14 cellular contexts compared by ENCODE assay signal in the genomic region with DNA sequence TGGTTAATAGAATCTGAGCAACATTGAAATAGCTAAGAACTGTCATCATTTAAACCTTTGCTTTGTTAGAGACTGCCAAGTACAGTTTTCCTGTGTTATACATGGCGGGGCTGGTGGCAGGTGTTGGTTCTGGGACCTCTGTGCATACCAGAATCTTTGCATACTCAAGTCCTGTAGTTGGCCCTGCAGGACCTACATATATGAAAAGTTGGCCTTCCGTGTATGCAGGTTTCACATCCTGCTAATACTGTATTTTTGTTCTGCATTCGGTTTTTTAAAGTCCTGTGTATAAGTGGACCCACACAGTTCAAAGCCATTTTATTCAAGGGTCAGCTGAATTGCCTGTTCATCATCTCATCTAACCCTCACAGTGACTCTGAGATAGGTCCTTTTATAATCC. TPM values are rescaled to one million over a fixed set of nuclear protein-coding genes. Genes with fewer than 3 reads are reported as not detected.
DNase-seq lines count a peak whose midpoint lies in the region; ATAC-seq and TF ChIP-seq lines count a peak whose summit lies in the region.
"Had no signal": no experiment of that assay in that cellular context is flagged by ENCODE, and none has a peak within 500 bp of the region (broad histone marks: within the 10 kb centered on the region; RNA-seq: fewer than 3 reads in every experiment).

No MANE protein-coding gene starts in this region.

- WGBS in prostate gland = 91% methylated on average over 3 of the region's 3 CpGs

- no peaks in the 10 kb centered on the region for H3K27me3 ChIP-seq in prostate gland (replicated peaks; ENCODE audit: insufficient read depth)
- H3K27me3 ChIP-seq: gastrocnemius medialis had no signal

- no peaks in the 10 kb centered on the region for H3K9me3 ChIP-seq in prostate gland
- H3K9me3 ChIP-seq: gastrocnemius medialis had no signal

- TF ChIP-seq CTCF in prostate gland (IDR thresholded peaks at IDR 0.05) = no peak

- no peak overlapping the region for H3K27ac ChIP-seq in prostate gland
- H3K27ac ChIP-seq: gastrocnemius medialis, KMS-11 had no signal

- ATAC-seq in GM18909 (IDR thresholded peaks at IDR 0.05; ENCODE audit: poor library complexity, unreplicated experiment) = peak; percentile 83
- peak; percentile 82 for ATAC-seq in GM21619 (IDR thresholded peaks at IDR 0.05; ENCODE audit: unreplicated experiment)
- peak; percentile 90 for ATAC-seq in HG03103 (IDR thresholded peaks at IDR 0.05; ENCODE audit: low read depth, unreplicated experiment)
- ATAC-seq: gastrocnemius medialis; natural killer cell treated with Interleukin-12 subunit alpha and Interleukin-12 subunit beta and Interleukin-15 and Interleukin-18, amount 100 ng/mL, for 72 hours had no signal

- intact Hi-C loops in prostate gland (cut with DNase I) = no loop called here

- no peak for TF ChIP-seq POLR2A in prostate gland (IDR thresholded peaks at IDR 0.05)

- DNase-seq in germinal center (ENCODE audit: low spot score) (peak; percentile 56), NCI-H2227 treated with DMSO at 0.1 percent for 48 hours (lab: John Stamatoyannopoulos, UW) (no peak), prostate gland (ENCODE audit: low spot score) (no peak), NCI-H2029 treated with DMSO at 0.1 percent for 48 hours (lab: John Stamatoyannopoulos, UW) (no peak), NOMO-1 treated with DMSO at 0.1 percent for 48 hours (lab: John Stamatoyannopoulos, UW; ENCODE audit: unreplicated experiment) (no peak)
- DNase-seq: activated T-cell treated with anti-CD3 and anti-CD28 coated beads, Interleukin-2, amount 50 U/mL, for 24 hours; HCEC 1CT; kidney had no signal

- no peak overlapping the region for H3K4me3 ChIP-seq in prostate gland
- H3K4me3 ChIP-seq: gastrocnemius medialis had no signal

- H3K4me1 ChIP-seq in prostate gland (replicated peaks) = no peaks in the 10 kb centered on the region

- peaks cover 0 to 3% of the 10 kb centered on the region in 2 donors for H3K36me3 ChIP-seq in prostate gland

RNA-seq across cellular contexts. Expression of a gene that starts 36.4 kb away (rescaled TPM):
- 100 to 1,000 TPM in 1 of 2 donors, 10 to 100 TPM in 1; 83.9 to 163 TPM for total RNA-seq in prostate gland

RNA-seq across cellular contexts. Expression of a gene that starts 58.9 kb away (rescaled TPM):
- total RNA-seq in prostate gland = 10 to 100 TPM; 35.3 to 81.7 TPM
- total RNA-seq: natural killer cell treated with Interleukin-12 subunit alpha and Interleukin-12 subunit beta and Interleukin-15 and Interleukin-18, amount 100 ng/mL, for 72 hours had no signal
